Comparison of ENCODE assay signal across 30 cellular contexts in genomic region chr18:4994710-4995109, GRCh38.
DNase-seq lines count a peak whose midpoint lies in the region; ATAC-seq, FAIRE-seq and TF ChIP-seq lines count a peak whose summit lies in the region.
"Had no signal": no experiment of that assay in that cellular context is flagged by ENCODE, and none has a peak within 500 bp of the region (broad histone marks: within the 10 kb centered on the region; RNA-seq: fewer than 3 reads in every experiment).

No MANE protein-coding gene starts in this region.

- no TSS peak for BruUV-seq in HepG2 (replicated peaks; lab: Mats Ljungman, UMichigan)

- no peaks in the 10 kb centered on the region for H3K79me2 ChIP-seq in HepG2 (ENCODE audit: insufficient read depth, low read length)

- in situ Hi-C loops in HepG2 (cut with HindIII; ENCODE audit: extremely low pct_ligation_motif_present, low pct_unique_long_range_greater_than_20kb), result no loop called here

- no peaks in the 10 kb centered on the region for H4K20me1 ChIP-seq in HepG2 (ENCODE audit: insufficient read depth, low read length)
- H4K20me1 ChIP-seq: BLaER1; BLaER1 treated with 17β-estradiol and CSF1 and Interleukin-3, amounts not matched to agents 10 nM and 100 nM had no signal

- no peak for TF ChIP-seq RAD21 in HepG2 (CRISPR knock-in tag; IDR thresholded peaks at IDR 0.05)

- H3K4me3 ChIP-seq in HepG2 (replicated peaks in 1 of 3; ENCODE audit: insufficient read depth in 1 of 3, low read depth in 2 of 3, low read length in 3 of 3) (no peak overlapping the region), right lobe of liver (no peak overlapping the region)
- H3K4me3 ChIP-seq: A549; BLaER1; BLaER1 treated with 17β-estradiol and CSF1 and Interleukin-3, amounts not matched to agents 10 nM and 100 nM had no signal

- no peaks in the 10 kb centered on the region for H3K9me3 ChIP-seq in HepG2 (ENCODE audit: low read length)
- no peaks in the 10 kb centered on the region for H3K9me3 ChIP-seq in right lobe of liver
- H3K9me3 ChIP-seq: A549, BE2C, Caco-2 had no signal

- H3K27ac ChIP-seq in HepG2 (ENCODE audit: extremely low read length, insufficient read depth, low read length) (no peak overlapping the region), right lobe of liver (no peak overlapping the region)
- H3K27ac ChIP-seq: 22Rv1; A549; BLaER1; BLaER1 treated with 17β-estradiol and CSF1 and Interleukin-3, amounts not matched to agents 10 nM and 100 nM; C4-2B had no signal

- H3K4me2 ChIP-seq in HepG2 (ENCODE audit: low read depth, low read length), result no peak overlapping the region
- H3K4me2 ChIP-seq: A549; BLaER1; BLaER1 treated with 17β-estradiol and CSF1 and Interleukin-3, amounts not matched to agents 10 nM and 100 nM had no signal

- FAIRE-seq in HepG2 (lab: Jason Lieb, UNC), result no peak
- peak; percentile 88 for FAIRE-seq in D721Med (lab: Jason Lieb, UNC)
- FAIRE-seq: A204.1, A549 had no signal

- H3K27me3 ChIP-seq in HepG2 (ENCODE audit: control insufficient read depth in 1 of 2, insufficient read depth in 2 of 2, low read length in 2 of 2), result no peaks in the 10 kb centered on the region
- H3K27me3 ChIP-seq in right lobe of liver, result no peaks in the 10 kb centered on the region
- H3K27me3 ChIP-seq: BE2C; BLaER1; BLaER1 treated with 17β-estradiol and CSF1 and Interleukin-3, amounts not matched to agents 10 nM and 100 nM had no signal

- TF ChIP-seq EP300 in HepG2 (IDR thresholded peaks at IDR 0.05; ENCODE audit: low read depth in 2 of 2, low read length in 2 of 2) (no peak), HepG2 (CRISPR knock-in tag; IDR thresholded peaks at IDR 0.05; ENCODE audit: borderline replicate concordance) (no peak)

- POLR2A ChIA-PET in HepG2 (lab: Yijun Ruan, JAX), result no interaction called here

- no peaks in the 10 kb centered on the region for H3K4me1 ChIP-seq in HepG2 (ENCODE audit: insufficient read depth, low read length)
- H3K4me1 ChIP-seq in right lobe of liver, result no peaks in the 10 kb centered on the region
- H3K4me1 ChIP-seq: A549; BE2C; BLaER1; BLaER1 treated with 17β-estradiol and CSF1 and Interleukin-3, amounts not matched to agents 10 nM and 100 nM; Caco-2 had no signal

- no peak for DNase-seq in HepG2 (ENCODE audit: low spot score)
- no peak for DNase-seq in right lobe of liver
- DNase-seq in D721Med (ENCODE audit: insufficient read length, low spot score), result no peak
- no peak for DNase-seq in RKO (ENCODE audit: low spot score)
- DNase-seq: 8988T; ACHN; AML-193; BE2C; C1 segment of cervical spinal cord; Caco-2; Calu3; CD4-positive, alpha-beta memory T cell; CD4-positive, alpha-beta T cell; CD4-positive, CD25-positive, alpha-beta regulatory T cell; CD8-positive, alpha-beta memory T cell; CD8-positive, alpha-beta T cell; COR-L47; DMS 273 treated with DMSO at 0.1 percent for 48 hours; DMS153; DMS53; DMS79; DMS79 treated with DMSO at 0.1 percent for 48 hours; DND-41; EL had no signal

- TF ChIP-seq POLR2A in HepG2 (IDR thresholded peaks at IDR 0.05; ENCODE audit: insufficient read depth in 1 of 2, low read depth in 2 of 2, low read length in 2 of 2) (no peak), right lobe of liver (IDR thresholded peaks at IDR 0.05) (no peak)

- WGBS in HepG2 (ENCODE audit: low lambda C conversion rate), result 28% methylated on average over 3 of the region's 3 CpGs
- WGBS in right lobe of liver (ENCODE audit: insufficient coverage, low coverage, low lambda C conversion rate, missing lambda C conversion rate), result 68% methylated on average over 3 of the region's 3 CpGs

- intact Hi-C loops in HepG2 (cut with micrococcal nuclease; ENCODE audit: unreplicated experiment), result no loop called here
- intact Hi-C loops in right lobe of liver (cut with DNase I), result no loop called here

- no peak for ATAC-seq in HepG2
- ATAC-seq in right lobe of liver, result no peak
- ATAC-seq: A549; CD8-positive, alpha-beta T cell had no signal

- CTCF ChIA-PET in HepG2 (lab: Yijun Ruan, JAX; ENCODE audit: low intra/inter-chr PET ratio, low total read pairs), result no interaction called here

- TF ChIP-seq CTCF in HepG2 (CRISPR knock-in tag; IDR thresholded peaks at IDR 0.05) (no peak), right lobe of liver (IDR thresholded peaks at IDR 0.05) (no peak), D721Med (IDR thresholded peaks at IDR 0.05; ENCODE audit: insufficient read depth, missing control alignments) (no peak)

- no peak overlapping the region for H2AFZ ChIP-seq in HepG2 (ENCODE audit: low read length)

- H3K36me3 ChIP-seq in HepG2 (replicated peaks in 1 of 2; ENCODE audit: control insufficient read depth in 1 of 2, insufficient read depth in 2 of 2, low read length in 2 of 2) (no peaks in the 10 kb centered on the region), right lobe of liver (no peaks in the 10 kb centered on the region)
- H3K36me3 ChIP-seq: BE2C; BLaER1; BLaER1 treated with 17β-estradiol and CSF1 and Interleukin-3, amounts not matched to agents 10 nM and 100 nM had no signal

- no peak overlapping the region for H3K9ac ChIP-seq in HepG2 (ENCODE audit: insufficient read depth, low read depth, low read length)
- H3K9ac ChIP-seq: BLaER1; BLaER1 treated with 17β-estradiol and CSF1 and Interleukin-3, amounts not matched to agents 10 nM and 100 nM had no signal

TF ChIP-seq in HepG2, 621 proteins besides CTCF, POLR2A, EP300 and RAD21:
- no peak for TF ChIP-seq DRAP1 (CRISPR knock-in tag; IDR thresholded peaks at IDR 0.05)
- no peak for TF ChIP-seq THRA (CRISPR knock-in tag; IDR thresholded peaks at IDR 0.05; ENCODE audit: borderline replicate concordance)
- TF ChIP-seq MAFK (conservative IDR thresholded peaks at IDR 0.05 in 1 of 2, IDR thresholded peaks at IDR 0.05 in 1 of 2; ENCODE audit: low read length in 2 of 2), result peak; percentile 24 to 65; a peak in 2 of 4 replicates
- TF ChIP-seq XBP1 (CRISPR knock-in tag; IDR thresholded peaks at IDR 0.05), result no peak
- TF ChIP-seq KMT2A (CRISPR knock-in tag; IDR thresholded peaks at IDR 0.05), result no peak
- peak; percentile 69 for TF ChIP-seq MAFF (IDR thresholded peaks at IDR 0.05; ENCODE audit: low read depth, low read length)
- no peak for TF ChIP-seq TFDP2 (CRISPR knock-in tag; IDR thresholded peaks at IDR 0.05)
- TF ChIP-seq KDM6A (CRISPR knock-in tag; IDR thresholded peaks at IDR 0.05; ENCODE audit: low read depth), result no peak
- no peak for TF ChIP-seq NFKB2 (CRISPR knock-in tag; IDR thresholded peaks at IDR 0.05; ENCODE audit: borderline replicate concordance)
